12 cellular contexts compared by ENCODE assay signal in the genomic region with DNA sequence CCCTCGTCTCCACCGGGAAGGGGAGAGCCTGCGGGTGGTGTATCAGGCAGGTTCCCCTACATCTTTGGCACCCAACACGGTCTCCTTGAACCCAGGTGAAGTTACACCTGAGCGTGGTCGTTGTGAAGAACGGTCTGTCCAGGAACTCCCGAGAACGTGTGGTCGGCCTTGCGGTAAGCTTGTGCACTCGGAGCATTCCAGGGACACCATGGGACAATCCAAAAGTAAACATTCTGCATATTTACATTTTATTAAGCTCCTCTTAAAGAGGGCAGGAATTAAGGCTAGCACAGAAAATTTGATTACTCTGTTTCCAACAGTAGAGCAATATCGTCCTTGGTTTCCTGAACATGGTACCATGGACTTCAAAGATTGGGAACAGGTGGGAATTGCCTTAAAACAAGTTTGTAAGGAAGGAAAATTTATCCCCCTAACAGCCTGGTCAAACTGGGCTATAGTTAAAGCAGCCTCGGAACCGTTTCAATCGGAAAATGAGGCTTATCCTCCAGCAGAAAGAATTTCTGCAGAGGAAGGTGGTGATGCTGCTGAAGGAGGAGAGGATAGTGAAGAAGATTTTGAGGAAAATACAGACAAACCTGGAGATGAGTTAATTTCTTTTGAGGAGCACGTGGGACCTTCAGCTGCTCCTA. TPM values are rescaled to one million over a fixed set of nuclear protein-coding genes. Genes with fewer than 3 reads are reported as not detected.
DNase-seq lines count a peak whose midpoint lies in the region; ATAC-seq and TF ChIP-seq lines count a peak whose summit lies in the region.
"Had no signal": no experiment of that assay in that cellular context is flagged by ENCODE, and none has a peak within 500 bp of the region (broad histone marks: within the 10 kb centered on the region; RNA-seq: fewer than 3 reads in every experiment).

No MANE protein-coding gene starts in this region.

- ATAC-seq in left lung (peak; percentile 31), GM18868 (IDR thresholded peaks at IDR 0.05; ENCODE audit: unreplicated experiment) (no peak)

- intact Hi-C loops in left lung (cut with DNase I) (no loop called here), stomach (cut with DNase I; ENCODE audit: low total_unique reads) (no loop called here)

- 19 to 36% (median 30%) methylated on average over 17 of the region's 17 CpGs for WGBS in stomach, 5 donors

- H3K4me3 ChIP-seq in Peyer's patch = no peak overlapping the region
- H3K4me3 ChIP-seq in left lung = peak overlapping the region in 1 of 2 donors; percentile 31
- peak overlapping the region; percentile 13 to 31 (median 20) for H3K4me3 ChIP-seq in stomach
- H3K4me3 ChIP-seq: vagina had no signal

- no peaks in the 10 kb centered on the region for H3K9me3 ChIP-seq in Peyer's patch
- no peaks in the 10 kb centered on the region for H3K9me3 ChIP-seq in left lung
- no peaks in the 10 kb centered on the region for H3K9me3 ChIP-seq in stomach
- H3K9me3 ChIP-seq: vagina had no signal

- H3K27ac ChIP-seq in Peyer's patch = peak overlapping the region in 3 of 4 donors; percentile 27 to 55 (median 40)
- peak overlapping the region; percentile 77 to 83 for H3K27ac ChIP-seq in left lung
- peak overlapping the region; percentile 80 to 86 (median 83) for H3K27ac ChIP-seq in stomach
- H3K27ac ChIP-seq: brain microvascular endothelial cell, vagina had no signal

- TF ChIP-seq EP300 in stomach (IDR thresholded peaks at IDR 0.05) = no peak

- TF ChIP-seq POLR2A in Peyer's patch (IDR thresholded peaks at IDR 0.05) = no peak
- no peak for TF ChIP-seq POLR2A in stomach (IDR thresholded peaks at IDR 0.05)

- TF ChIP-seq CTCF in Peyer's patch (IDR thresholded peaks at IDR 0.05) (no peak), left lung (IDR thresholded peaks at IDR 0.05) (no peak), stomach (IDR thresholded peaks at IDR 0.05) (no peak)

- peak; percentile 37 for DNase-seq in HT-29 (ENCODE audit: low spot score)
- no peak for DNase-seq in Peyer's patch
- no peak for DNase-seq in left lung
- peak; percentile 59 for DNase-seq in stomach
- DNase-seq in activated naive CD4-positive, alpha-beta T cell treated with anti-CD3 and anti-CD28 coated beads, Interleukin-2, amount 50 U/mL, for 16 hours = no peak
- DNase-seq in activated CD4-positive, alpha-beta T cell treated with anti-CD3 and anti-CD28 coated beads, Interleukin-2, amount 50 U/mL, for 4 hours = no peak

- H3K36me3 ChIP-seq in Peyer's patch = no peaks in the 10 kb centered on the region
- no peaks in the 10 kb centered on the region for H3K36me3 ChIP-seq in left lung
- H3K36me3 ChIP-seq in stomach = no peaks in the 10 kb centered on the region
- H3K36me3 ChIP-seq: brain microvascular endothelial cell, vagina had no signal

- H3K4me1 ChIP-seq in Peyer's patch (peaks cover 0 to 16% (median 4%) of the 10 kb centered on the region in 4 donors), left lung (peaks cover 9 to 40% of the 10 kb centered on the region in 2 donors), stomach (peaks cover 18 to 64% (median 35%) of the 10 kb centered on the region in 4 donors)

- H3K27me3 ChIP-seq in Peyer's patch (no peaks in the 10 kb centered on the region), left lung (peaks cover 20 to 48% of the 10 kb centered on the region in 2 donors), stomach (peaks cover 0 to 55% (median 7%) of the 10 kb centered on the region in 3 donors)

RNA-seq across cellular contexts. Expression of a gene that starts 18.2 kb away (rescaled TPM):
- not detected in 2 replicates for total RNA-seq in HT-29 (2014; rRNA removed; shearing (Covaris generic))
- total RNA-seq in Peyer's patch = 1 to 10 TPM in 3 of 4 donors, under 1 TPM in 1; 0.70 to 4.1 (median 2.1) TPM
- 100 to 1,000 TPM in 1 of 2 donors, 10 to 100 TPM in 1; 52.5 to 112 TPM for total RNA-seq in left lung
- 1 to 10 TPM in 4 of 5 donors, not detected in 1; 1.5 to 7.0 (median 2.6) TPM for total RNA-seq in stomach
- 10 to 100 TPM in 1 of 3 donors, 1 to 10 TPM in 2; 2.4 to 10.5 (median 3.1) TPM for polyA plus RNA-seq in stomach
- total RNA-seq: activated CD8-positive, alpha-beta memory T cell treated with anti-CD3 and anti-CD28 coated beads for 36 hours; activated naive CD4-positive, alpha-beta T cell treated with anti-CD3 and anti-CD28 coated beads for 36 hours; H7 had no signal

RNA-seq across cellular contexts. Expression of a gene that starts 30.4 kb away (rescaled TPM):
- 0.97 TPM in 1 of 2 replicates, not detected in the other for total RNA-seq in HT-29 (2014; rRNA removed; shearing (Covaris generic))
- total RNA-seq in Peyer's patch (under 1 TPM in 1 of 4 donors, not detected in 3; 0.83 TPM), left lung (under 1 TPM in 1 of 2 donors, not detected in 1; 0.32 TPM), stomach (not detected)
- under 1 TPM in 1 of 3 donors, not detected in 2; 0.88 TPM for polyA plus RNA-seq in stomach
- total RNA-seq: H7 had no signal

RNA-seq across cellular contexts. Expression of a gene that starts 54.7 kb away (rescaled TPM):
- total RNA-seq in HT-29 (2014; rRNA removed; shearing (Covaris generic)) = 0.03 TPM in 1 of 2 replicates, not detected in the other
- total RNA-seq in Peyer's patch (not detected), left lung (1 to 10 TPM; 1.1 to 3.4 TPM), stomach (not detected)
- under 1 TPM in 1 of 3 donors, not detected in 2; 0.25 TPM for polyA plus RNA-seq in stomach
- total RNA-seq: activated CD8-positive, alpha-beta memory T cell treated with anti-CD3 and anti-CD28 coated beads for 36 hours; activated naive CD4-positive, alpha-beta T cell treated with anti-CD3 and anti-CD28 coated beads for 36 hours; H7; vagina had no signal

Comparison
In these comparisons a context has a peak if more than half of its experiments do, and no peak if none do; other contexts are left out.
1. DNase-seq: peak in HT-29 (single experiment) and stomach (single experiment); none in Peyer's patch (0 of 3), left lung (0 of 2), activated naive CD4-positive, alpha-beta T cell treated with anti-CD3 and anti-CD28 coated beads, Interleukin-2, amount 50 U/mL, for 16 hours (single experiment) and activated CD4-positive, alpha-beta T cell treated with anti-CD3 and anti-CD28 coated beads, Interleukin-2, amount 50 U/mL, for 4 hours (0 of 2).
2. H3K4me3 ChIP-seq: peak in stomach (4 of 4); none in Peyer's patch (0 of 4).
3. RNA of a gene that starts 18.2 kb away (total RNA-seq): 52.5 to 112 TPM in left lung; 0.70 to 4.1 TPM in Peyer's patch, 1.5 to 7.0 TPM in stomach and not detected in HT-29; every median in the first group is over 4 times any median in the second.
4. Peak in every context shown above with its lines, with median percentiles within 50 percentile points of each other: H3K27ac ChIP-seq.